In genomic region chr7:157138101-157138423, GRCh38 we compare ENCODE assay signal across 8 cellular contexts. TPM values are rescaled to one million over a fixed set of nuclear protein-coding genes. Genes with fewer than 3 reads are reported as not detected.
DNase-seq lines count a peak whose midpoint lies in the region; ATAC-seq, FAIRE-seq and TF ChIP-seq lines count a peak whose summit lies in the region.

No MANE protein-coding gene starts in this region.

- H3K4me1 Mint-ChIP-seq in memory B cell: peaks cover 22% of the 10 kb centered on the region

- intact Hi-C loops in heart left ventricle (cut with DNase I) (no loop called here), cardiac septum (cut with DNase I) (loop anchor here (5.0 to 10.0 kb wide), 2 partner anchors 186 to 557 kb away; no protein-coding TSS in a partner anchor), GM12878 (cut with micrococcal nuclease; ENCODE audit: unreplicated experiment) (loop anchor here (2.0 to 5.0 kb wide), 4 partner anchors 127 to 241 kb away; partner anchors contain the start of genes DNAJB6 and MNX1), upper lobe of right lung (cut with DNase I) (no loop called here)

- no peaks in the 10 kb centered on the region for H3K9me3 ChIP-seq in heart left ventricle
- H3K9me3 ChIP-seq in GM12878 (replicated peaks; ENCODE audit: control insufficient read depth, insufficient read depth, low read length): no peaks in the 10 kb centered on the region
- H3K9me3 ChIP-seq in upper lobe of right lung: no peaks in the 10 kb centered on the region

- TF ChIP-seq EP300 in GM12878 (IDR thresholded peaks at IDR 0.05; ENCODE audit: borderline replicate concordance in 1 of 2, control insufficient read depth in 1 of 2, low read depth in 2 of 2, low read length in 2 of 2): no peak

- peak overlapping the region; percentile 96 for H3K27ac Mint-ChIP-seq in memory B cell

- DNase-seq in heart left ventricle: no peak
- DNase-seq in cardiac septum (ENCODE audit: low spot score): no peak
- DNase-seq in GM12878 (ENCODE audit: low read depth, low spot score): no peak
- DNase-seq in memory B cell (ENCODE audit: low spot score in 2 of 2): no peak
- no peak for DNase-seq in upper lobe of right lung
- DNase-seq in KG1 (lab: John Stamatoyannopoulos, UW): no peak
- no peak for DNase-seq in NCI-H2171 (lab: John Stamatoyannopoulos, UW)
- DNase-seq in germinal center (ENCODE audit: low spot score): no peak

- H3K79me2 ChIP-seq in GM12878 (ENCODE audit: control insufficient read depth, insufficient read depth, low read length): peaks cover 41% of the 10 kb centered on the region

- H3K4me1 ChIP-seq in heart left ventricle (peaks cover 10 to 53% (median 25%) of the 10 kb centered on the region in 12 donors), GM12878 (ENCODE audit: control insufficient read depth, insufficient read depth, low read length) (peaks cover 7% of the 10 kb centered on the region; the same call in 1 of the 2 replicates), upper lobe of right lung (peaks cover 23% of the 10 kb centered on the region)

- CTCF ChIA-PET in GM12878 (lab: Yijun Ruan, JAX): no interaction called here

- H3K27me3 Mint-ChIP-seq in memory B cell: no peaks in the 10 kb centered on the region

- H3K27ac ChIP-seq in heart left ventricle: peak overlapping the region; percentile 71 to 96 (median 90)
- peak overlapping the region; percentile 58 for H3K27ac ChIP-seq in GM12878 (ENCODE audit: control insufficient read depth, insufficient read depth)
- H3K27ac ChIP-seq in upper lobe of right lung: peak overlapping the region; percentile 86

- H3K36me3 Mint-ChIP-seq in memory B cell: peaks cover 11% of the 10 kb centered on the region

- H3K9ac ChIP-seq in GM12878 (ENCODE audit: control insufficient read depth, insufficient read depth, low read length): peak overlapping the region; percentile 45

- POLR2A ChIA-PET in GM12878 (lab: Charles Lee): interaction anchor here (0.6 to 1.4 kb wide), 4 partner anchors 9 to 128 kb away, joined by 3 to 6 read pairs (median 4); partner anchors contain the start of gene MNX1

- H3K4me3 ChIP-seq in heart left ventricle (peak overlapping the region; percentile 25 to 97 (median 78)), GM12878 (peak overlapping the region; percentile 42), upper lobe of right lung (peak overlapping the region; percentile 82)

- SMC1A ChIA-PET in GM12878 (lab: Charles Lee; ENCODE audit: uncharacterized antibody, unreplicated experiment): no interaction called here

- no peak for FAIRE-seq in GM12878 (lab: Jason Lieb, UNC)

- H4K20me1 ChIP-seq in GM12878 (ENCODE audit: control insufficient read depth, insufficient read depth): 0 out of 2 replicates have a peak, but pooled peaks cover 7% of the 10 kb centered on the region

- H2AFZ ChIP-seq in GM12878 (ENCODE audit: control insufficient read depth, low read depth, low read length): peak overlapping the region; percentile 83

- H3K4me3 Mint-ChIP-seq in memory B cell: peak overlapping the region; percentile 87

- ATAC-seq in heart left ventricle (no peak), GM12878 (no peak), memory B cell (ENCODE audit: low read depth) (no peak), upper lobe of right lung (no peak)

- TF ChIP-seq CTCF in heart left ventricle (IDR thresholded peaks at IDR 0.05) (no peak), GM12878 (IDR thresholded peaks at IDR 0.05 in 2 of 3, conservative IDR thresholded peaks at IDR 0.05 in 1 of 3; ENCODE audit: control insufficient read depth in 2 of 3, extremely low read depth in 1 of 3, insufficient read depth in 1 of 3, low read depth in 3 of 3, low read length in 3 of 3) (no peak), upper lobe of right lung (IDR thresholded peaks at IDR 0.05) (no peak)

- in situ Hi-C loops in GM12878 (cut with MboI): no loop called here

- BruUV-seq in GM12878 (replicated peaks; lab: Mats Ljungman, UMichigan): no TSS peak

- TF ChIP-seq POLR2A in heart left ventricle (IDR thresholded peaks at IDR 0.05): no peak
- no peak for TF ChIP-seq POLR2A in GM12878 (IDR thresholded peaks at IDR 0.05; ENCODE audit: low read depth, low read length)

- RAD21 ChIA-PET in GM12878 (lab: Charles Lee; ENCODE audit: unreplicated experiment): no interaction called here

- no peaks in the 10 kb centered on the region for H3K27me3 ChIP-seq in heart left ventricle
- H3K27me3 ChIP-seq in GM12878 (replicated peaks in 1 of 2; ENCODE audit: control insufficient read depth in 2 of 2, insufficient read depth in 2 of 2, low read length in 1 of 2): no peaks in the 10 kb centered on the region
- H3K27me3 ChIP-seq in upper lobe of right lung: no peaks in the 10 kb centered on the region

- H3K4me2 ChIP-seq in GM12878 (ENCODE audit: control insufficient read depth, insufficient read depth): peak overlapping the region; percentile 83

- H3K36me3 ChIP-seq in heart left ventricle (peaks cover 0 to 18% (median 12%) of the 10 kb centered on the region in 9 donors), GM12878 (ENCODE audit: control insufficient read depth in 2 of 2, insufficient read depth in 2 of 2, low read length in 1 of 2) (peaks cover 0 to 9% of the 10 kb centered on the region in 2 experiments; a peak in 3 of 4 replicates), upper lobe of right lung (peaks cover 17% of the 10 kb centered on the region)

- no peak for TF ChIP-seq RAD21 in GM12878 (IDR thresholded peaks at IDR 0.05; ENCODE audit: insufficient read depth, low read depth, low read length)

- 31 to 45% (median 38%) methylated on average over 5 of the region's 5 CpGs for WGBS in heart left ventricle, 4 donors
- 7% methylated on average over 5 of the region's 5 CpGs for WGBS in GM12878 (ENCODE audit: insufficient coverage, insufficient replicate concordance, low lambda C conversion rate, missing lambda C conversion rate)

- H3K9me3 Mint-ChIP-seq in memory B cell: no peaks in the 10 kb centered on the region

TF ChIP-seq in GM12878, 131 proteins besides CTCF, POLR2A, EP300 and RAD21 (continues in another document):
- TF ChIP-seq ZBTB40 (IDR thresholded peaks at IDR 0.05; ENCODE audit: borderline replicate concordance) (0 out of 2 replicates have a peak, but pooled peaks have one; percentile 20), YBX1 (IDR thresholded peaks at IDR 0.05) (no peak)

RNA-seq across cellular contexts. Expression of gene UBE3C, which starts 0.7 kb away (rescaled TPM):
- total RNA-seq in heart left ventricle (10 to 100 TPM; 41.4 to 57.5 (median 48.3) TPM), cardiac septum (50.8 TPM), GM12878 (2014; rRNA removed) (65.9 and 82.0 TPM in 2 replicates), GM12878 (2014; rRNA removed; fragmentation: Illumina TruSeq; extraction: Trizol) (59.9 and 60.2 TPM in 2 replicates), GM12878 (2021) (48.2 and 51.7 TPM in 2 replicates), upper lobe of right lung (56.9 TPM)
- polyA plus RNA-seq in heart left ventricle (10 to 100 TPM; 11.0 to 47.2 TPM), GM12878 (2011; rRNA removed) (47.2 and 54.8 TPM in 2 replicates), GM12878 (2014; fragmentation: Illumina TruSeq; extraction: Trizol) (46.0 and 57.9 TPM in 2 replicates), GM12878 (2014; fragmentation: Nextera tagmentation; extraction: Ambion mirVana) (10 to 100 TPM in 1 of 2 experiments, 1 to 10 TPM in 1; 7.9 to 10.8 TPM), GM12878 (2014; rRNA removed) (41.0 and 44.5 TPM in 2 replicates), GM12878 (2016; fragmentation: Nextera tagmentation; extraction: Ambion mirVana) (10 to 100 TPM; 17.6 to 26.4 TPM)
- 262 and 269 TPM in 2 replicates for total RNA-seq in GM12878 (2013; cell fraction: nucleolus; rRNA removed)
- 16.7 TPM for polyA plus RNA-seq in GM12878 (2011; ENCODE audit: low read depth)
- 34.3 and 36.0 TPM in 2 replicates for polyA plus RNA-seq in GM12878 (2011; cell fraction: cytosol; rRNA removed)
- 26.4 and 34.3 TPM in 2 replicates for polyA plus RNA-seq in GM12878 (2011; cell fraction: nucleus; rRNA removed)
- 24.2 and 25.6 TPM in 2 replicates for polyA plus RNA-seq in GM12878 (2012)
- polyA minus RNA-seq in GM12878 (2011; rRNA and poly(A)+ RNA removed): 69.5 and 71.2 TPM in 2 replicates
- 24.5 and 26.7 TPM in 2 replicates for polyA minus RNA-seq in GM12878 (2011; cell fraction: cytosol; rRNA and poly(A)+ RNA removed)
- 39.4 and 76.3 TPM in 2 replicates for polyA minus RNA-seq in GM12878 (2011; cell fraction: nucleus; rRNA and poly(A)+ RNA removed)

Comparison
In these comparisons a context has a peak if more than half of its experiments do, and no peak if none do; other contexts are left out.
1. intact Hi-C loops: an anchor here in cardiac septum (5.0 to 10.0 kb wide) and GM12878 (2.0 to 5.0 kb wide); none called in heart left ventricle and upper lobe of right lung.